1 cellular context compared by ENCODE assay signal in the genomic region with DNA sequence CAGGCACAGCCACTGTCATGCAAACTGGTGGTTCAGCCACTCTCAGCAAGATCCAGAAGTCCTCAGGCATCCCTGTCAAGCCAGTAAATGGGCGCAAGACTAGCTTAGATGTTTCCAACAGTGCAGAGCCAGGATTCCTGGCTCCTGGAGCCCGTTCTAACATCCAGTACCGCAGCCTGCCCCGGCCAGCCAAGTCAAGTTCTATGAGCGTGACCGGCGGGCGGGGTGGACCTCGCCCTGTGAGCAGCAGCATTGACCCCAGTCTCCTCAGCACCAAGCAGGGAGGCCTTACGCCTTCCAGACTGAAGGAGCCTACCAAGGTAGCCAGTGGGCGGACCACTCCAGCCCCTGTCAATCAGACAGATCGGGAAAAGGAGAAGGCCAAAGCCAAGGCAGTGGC.
TF ChIP-seq lines count a peak whose summit lies in the region.

No MANE protein-coding gene starts in this region.

TF ChIP-seq in K562, 482 proteins besides CTCF, POLR2A, EP300 and RAD21:
- TF ChIP-seq, protein P1, sequence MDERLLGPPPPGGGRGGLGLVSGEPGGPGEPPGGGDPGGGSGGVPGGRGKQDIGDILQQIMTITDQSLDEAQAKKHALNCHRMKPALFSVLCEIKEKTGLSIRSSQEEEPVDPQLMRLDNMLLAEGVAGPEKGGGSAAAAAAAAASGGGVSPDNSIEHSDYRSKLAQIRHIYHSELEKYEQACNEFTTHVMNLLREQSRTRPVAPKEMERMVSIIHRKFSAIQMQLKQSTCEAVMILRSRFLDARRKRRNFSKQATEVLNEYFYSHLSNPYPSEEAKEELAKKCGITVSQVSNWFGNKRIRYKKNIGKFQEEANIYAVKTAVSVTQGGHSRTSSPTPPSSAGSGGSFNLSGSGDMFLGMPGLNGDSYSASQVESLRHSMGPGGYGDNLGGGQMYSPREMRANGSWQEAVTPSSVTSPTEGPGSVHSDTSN (CRISPR knock-in tag; IDR thresholded peaks at IDR 0.05; ENCODE audit: low read depth), result peak; percentile 13; the same call in 1 of the 2 replicates
- TF ChIP-seq, protein P1 (tag; conservative IDR thresholded peaks at IDR 0.05; ENCODE audit: low read depth), result no peak
- no peak for TF ChIP-seq NR2F6 (CRISPR knock-in tag; IDR thresholded peaks at IDR 0.05)
